ENCODE assay signal across 8 cellular contexts in the genomic region with DNA sequence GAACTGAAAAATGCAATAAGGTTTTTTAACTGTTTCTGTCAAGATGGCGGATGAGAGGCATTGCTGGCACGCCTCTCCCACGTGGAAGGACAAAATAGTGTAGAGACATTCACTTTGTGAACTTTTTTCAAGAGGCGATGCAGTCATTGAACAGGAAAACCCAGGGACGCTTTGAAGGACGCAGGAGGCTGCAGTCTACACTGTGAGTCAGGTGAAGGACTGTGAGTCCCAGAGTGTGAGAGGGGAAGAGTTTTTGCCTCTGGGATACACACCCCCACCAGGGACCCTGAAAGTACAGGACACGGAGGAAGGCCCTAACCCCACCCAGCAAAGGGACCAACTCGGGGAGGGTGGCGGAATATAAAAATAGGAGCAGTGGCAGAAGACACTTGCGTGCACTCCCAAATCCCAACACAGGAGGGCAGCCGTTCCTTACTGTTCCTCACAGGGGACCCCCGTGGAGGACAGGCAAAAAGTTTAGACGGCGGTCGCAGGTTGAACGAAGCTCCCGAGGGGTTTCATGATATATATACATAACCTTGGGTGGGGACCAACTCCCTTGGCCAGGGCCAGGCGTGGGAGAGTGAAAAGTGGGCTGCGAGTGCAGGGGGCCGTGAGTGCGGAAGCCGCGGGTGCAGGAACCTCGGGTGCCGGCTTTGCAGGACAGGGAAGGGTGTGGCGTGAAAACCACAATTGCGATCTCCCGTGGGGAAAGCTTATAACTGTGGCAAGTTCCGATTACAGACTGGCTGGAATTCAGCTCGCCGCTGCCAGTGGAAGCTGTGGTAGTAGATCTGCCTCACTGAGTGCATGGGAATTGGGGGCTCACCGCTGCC.
A peak's percentile ranks its signal among the peaks of the same experiment; 100 is the strongest.
DNase-seq lines count a peak whose midpoint lies in the region; ATAC-seq and TF ChIP-seq lines count a peak whose summit lies in the region.

No MANE protein-coding gene starts in this region.

- POLR2A ChIA-PET in CD8-positive, alpha-beta T cell (lab: Charles Lee) = interaction anchor here (1.0 to 1.9 kb wide), 2 partner anchors 90 to 223 kb away, joined by 3 to 14 read pairs; no protein-coding TSS in a partner anchor

- no peaks in the 10 kb centered on the region for H3K36me3 Mint-ChIP-seq in CD8-positive, alpha-beta T cell
- no peaks in the 10 kb centered on the region for H3K36me3 Mint-ChIP-seq in activated naive CD8-positive, alpha-beta T cell treated with anti-CD3 and anti-CD28 coated beads for 36 hours
- no peaks in the 10 kb centered on the region for H3K36me3 Mint-ChIP-seq in type B pancreatic cell

- no peaks in the 10 kb centered on the region for H3K9me3 Mint-ChIP-seq in CD8-positive, alpha-beta T cell
- no peaks in the 10 kb centered on the region for H3K9me3 Mint-ChIP-seq in activated naive CD8-positive, alpha-beta T cell treated with anti-CD3 and anti-CD28 coated beads for 36 hours
- H3K9me3 Mint-ChIP-seq in type B pancreatic cell = no peaks in the 10 kb centered on the region

- CTCF ChIA-PET in CD8-positive, alpha-beta T cell (lab: Charles Lee) = interaction anchor here (0.9 to 6.5 kb wide), 27 partner anchors 10 to 227 kb away, joined by 3 to 170 read pairs (median 5); partner anchors contain the start of genes ALOX12, BCL6B, RNASEK and SLC16A13

- H3K4me1 Mint-ChIP-seq in CD8-positive, alpha-beta T cell (ENCODE audit: low read depth) = peaks cover 18% of the 10 kb centered on the region
- peaks cover 12% of the 10 kb centered on the region for H3K4me1 Mint-ChIP-seq in activated naive CD8-positive, alpha-beta T cell treated with anti-CD3 and anti-CD28 coated beads for 36 hours
- no peaks in the 10 kb centered on the region for H3K4me1 Mint-ChIP-seq in type B pancreatic cell (ENCODE audit: unreplicated experiment)

- no peaks in the 10 kb centered on the region for H3K9me2 ChIP-seq in Karpas-422 (replicated peaks; ENCODE audit: insufficient read depth, low read length)

- ATAC-seq in CD8-positive, alpha-beta T cell = peak; percentile 91
- ATAC-seq in psoas muscle = peak; percentile 78 to 91 (median 84)

- no peaks in the 10 kb centered on the region for H3K79me2 ChIP-seq in Karpas-422 (ENCODE audit: low read length)

- H3K4me3 Mint-ChIP-seq in CD8-positive, alpha-beta T cell = peak overlapping the region; percentile 89
- H3K4me3 Mint-ChIP-seq in activated naive CD8-positive, alpha-beta T cell treated with anti-CD3 and anti-CD28 coated beads for 36 hours = peak overlapping the region; percentile 82
- H3K4me3 Mint-ChIP-seq in type B pancreatic cell = no peak overlapping the region

- intact Hi-C loops in CD8-positive, alpha-beta T cell (cut with DNase I, micrococcal nuclease) = loop anchor here (1.0 to 5.0 kb wide), 5 partner anchors 90 to 263 kb away; partner anchors contain the start of gene ASGR1 (in 2 of the 2)
- intact Hi-C loops in cardiac septum (cut with DNase I) (loop anchor here (2.0 to 10.0 kb wide), 2 partner anchors 91 to 221 kb away; no protein-coding TSS in a partner anchor), psoas muscle (cut with DNase I) (loop anchor here (1.0 to 5.0 kb wide), 3 partner anchors 88 to 108 kb away; partner anchors contain the start of gene BCL6B (in 2 of the 2))

- H3K27ac Mint-ChIP-seq in CD8-positive, alpha-beta T cell = no peak overlapping the region
- no peak overlapping the region for H3K27ac Mint-ChIP-seq in activated naive CD8-positive, alpha-beta T cell treated with anti-CD3 and anti-CD28 coated beads for 36 hours
- H3K27ac Mint-ChIP-seq in type B pancreatic cell = no peak overlapping the region

- no peak overlapping the region for H2AFZ ChIP-seq in Karpas-422 (ENCODE audit: low read length)

- H3K27me3 Mint-ChIP-seq in CD8-positive, alpha-beta T cell (ENCODE audit: low read depth) = peaks cover 2% of the 10 kb centered on the region
- peaks cover 6% of the 10 kb centered on the region for H3K27me3 Mint-ChIP-seq in activated naive CD8-positive, alpha-beta T cell treated with anti-CD3 and anti-CD28 coated beads for 36 hours
- H3K27me3 Mint-ChIP-seq in type B pancreatic cell = peaks cover 47% of the 10 kb centered on the region

- H3K9ac ChIP-seq in Karpas-422 (ENCODE audit: low read length) = no peak overlapping the region

- H3K4me1 ChIP-seq in CD8-positive, alpha-beta T cell (ENCODE audit: insufficient read depth, low read length) = peaks cover 5% of the 10 kb centered on the region
- H3K4me1 ChIP-seq in Karpas-422 (ENCODE audit: low read length) (peaks cover 11% of the 10 kb centered on the region; the same call in 1 of the 2 replicates), psoas muscle (peaks cover 5% of the 10 kb centered on the region)

- no peaks in the 10 kb centered on the region for H3K9me3 ChIP-seq in CD8-positive, alpha-beta T cell (ENCODE audit: low read length)
- no peaks in the 10 kb centered on the region for H3K9me3 ChIP-seq in Karpas-422 (ENCODE audit: low read length)
- H3K9me3 ChIP-seq in psoas muscle = no peaks in the 10 kb centered on the region

- peak; percentile 91 for TF ChIP-seq CTCF in CD8-positive, alpha-beta T cell (IDR thresholded peaks at IDR 0.05)
- peak; percentile 82 for TF ChIP-seq CTCF in psoas muscle (IDR thresholded peaks at IDR 0.05)
- peak; percentile 88 for TF ChIP-seq CTCF in type B pancreatic cell (conservative IDR thresholded peaks at IDR 0.05)

- 18 to 21% (median 20%) methylated on average over 32 of the region's 32 CpGs for WGBS in psoas muscle, 3 donors

- no peaks in the 10 kb centered on the region for H3K27me3 ChIP-seq in CD8-positive, alpha-beta T cell (ENCODE audit: insufficient read depth, low read length)
- H3K27me3 ChIP-seq in Karpas-422 (ENCODE audit: low read length) (peaks cover 4% of the 10 kb centered on the region; the same call in 1 of the 2 replicates), psoas muscle (ENCODE audit: insufficient read depth in 3 of 3, low read length in 2 of 3) (no peaks in the 10 kb centered on the region)

- no peak overlapping the region for H3K27ac ChIP-seq in CD8-positive, alpha-beta T cell (ENCODE audit: low read depth, low read length)
- H3K27ac ChIP-seq in Karpas-422 (ENCODE audit: low read length) (no peak overlapping the region), psoas muscle (no peak overlapping the region)

- no peaks in the 10 kb centered on the region for H3K36me3 ChIP-seq in CD8-positive, alpha-beta T cell (ENCODE audit: insufficient read depth, low read length)
- H3K36me3 ChIP-seq in Karpas-422 (ENCODE audit: insufficient read depth, low read length) (no peaks in the 10 kb centered on the region), psoas muscle (ENCODE audit: insufficient read depth in 1 of 2, low read depth in 1 of 2) (no peaks in the 10 kb centered on the region)

- H4K20me1 ChIP-seq in Karpas-422 (ENCODE audit: insufficient read depth, low read depth, low read length) = no peaks in the 10 kb centered on the region

- DNase-seq in CD8-positive, alpha-beta T cell = peak; percentile 65 to 85 (median 80)
- DNase-seq in Karpas-422 (peak; percentile 88), SW480 (ENCODE audit: low spot score) (peak; percentile 73), cardiac septum (ENCODE audit: low spot score) (peak; percentile 81), psoas muscle (peak; percentile 77 to 83), type B pancreatic cell (ENCODE audit: extremely low spot score, unreplicated experiment) (no peak), NCI-H524 treated with DMSO at 0.1 percent for 48 hours (lab: John Stamatoyannopoulos, UW) (no peak)
- DNase-seq in activated naive CD8-positive, alpha-beta T cell treated with anti-CD3 and anti-CD28 coated beads for 36 hours = peak; percentile 76

- no peak overlapping the region for H3K4me2 ChIP-seq in Karpas-422 (ENCODE audit: low read depth, low read length, poor library complexity, severe bottlenecking)

- H3K4me3 ChIP-seq in CD8-positive, alpha-beta T cell (ENCODE audit: low read depth, low read length) = peak overlapping the region; percentile 70
- H3K4me3 ChIP-seq in Karpas-422 (ENCODE audit: low read length) (no peak overlapping the region), psoas muscle (peak overlapping the region; percentile 57)

Comparison
In these comparisons a context has a peak if more than half of its experiments do, and no peak if none do; other contexts are left out.
1. DNase-seq: peak in CD8-positive, alpha-beta T cell (7 of 7), Karpas-422 (single experiment), SW480 (single experiment), activated naive CD8-positive, alpha-beta T cell treated with anti-CD3 and anti-CD28 coated beads for 36 hours (single experiment), cardiac septum (single experiment) and psoas muscle (2 of 2); none in type B pancreatic cell (single experiment) and NCI-H524 treated with DMSO at 0.1 percent for 48 hours (single experiment).
2. Peak in every context shown above with its lines, with median percentiles within 50 percentile points of each other: CTCF ChIP-seq.